1 cellular context compared by ENCODE assay signal in genomic region chr19:3097442-3097871, GRCh38.
TF ChIP-seq lines count a peak whose summit lies in the region.

No MANE protein-coding gene starts in this region.

TF ChIP-seq in neural cell, 6 proteins besides CTCF, POLR2A, EP300 and RAD21 (continued from another document):
- TF ChIP-seq REST (IDR thresholded peaks at IDR 0.05; ENCODE audit: borderline replicate concordance): no peak
- TF ChIP-seq POLR2AphosphoS5 (IDR thresholded peaks at IDR 0.05): no peak
